ENCODE assay signal across 18 cellular contexts in genomic region chr14:30600907-30601578, GRCh38. TPM values are rescaled to one million over a fixed set of nuclear protein-coding genes. Genes with fewer than 3 reads are reported as not detected.
A peak's percentile ranks its signal among the peaks of the same experiment; 100 is the strongest.
DNase-seq lines count a peak whose midpoint lies in the region; ATAC-seq and TF ChIP-seq lines count a peak whose summit lies in the region.
"Had no signal": no experiment of that assay in that cellular context is flagged by ENCODE, and none has a peak within 500 bp of the region (broad histone marks: within the 10 kb centered on the region; RNA-seq: fewer than 3 reads in every experiment).

No MANE protein-coding gene starts in this region.

- H3K4me1 Mint-ChIP-seq in activated naive CD4-positive, alpha-beta T cell treated with anti-CD3 and anti-CD28 coated beads, Interleukin-2, amount 50 U/mL, for 24 hours: no peaks in the 10 kb centered on the region
- H3K4me1 Mint-ChIP-seq in dendritic cell treated with granulocyte-macrophage colony-stimulating factor and Interleukin-4, amounts not matched to agents 40 ng/mL and 50 ng/mL, for 4 days (ENCODE audit: low read depth): peaks cover 14% of the 10 kb centered on the region
- peaks cover 5% of the 10 kb centered on the region for H3K4me1 Mint-ChIP-seq in nephron progenitor cell
- peaks cover 0 to 6% (median 5%) of the 10 kb centered on the region in 3 donors for H3K4me1 Mint-ChIP-seq in CD8-positive, alpha-beta memory T cell

- H3K9ac ChIP-seq in skeletal muscle tissue (ENCODE audit: low read depth in 1 of 3, low read length in 3 of 3): peak overlapping the region in 2 of 3 donors; percentile 1
- H3K9ac ChIP-seq: SK-N-SH had no signal

- H3K27ac ChIP-seq in skeletal muscle tissue (ENCODE audit: low read depth, low read length): peak overlapping the region; percentile 71
- H3K27ac ChIP-seq in CD8-positive, alpha-beta memory T cell (ENCODE audit: low read depth, low read length): no peak overlapping the region
- H3K27ac ChIP-seq: Peyer's patch had no signal

- H3K27ac Mint-ChIP-seq in activated naive CD4-positive, alpha-beta T cell treated with anti-CD3 and anti-CD28 coated beads, Interleukin-2, amount 50 U/mL, for 24 hours: peak overlapping the region; percentile 57
- peak overlapping the region; percentile 65 for H3K27ac Mint-ChIP-seq in dendritic cell treated with granulocyte-macrophage colony-stimulating factor and Interleukin-4, amounts not matched to agents 40 ng/mL and 50 ng/mL, for 4 days
- H3K27ac Mint-ChIP-seq in nephron progenitor cell: no peak overlapping the region
- peak overlapping the region in 2 of 8 donors; percentile 24 to 52 for H3K27ac Mint-ChIP-seq in CD8-positive, alpha-beta memory T cell

- intact Hi-C loops in dendritic cell treated with granulocyte-macrophage colony-stimulating factor and Interleukin-4, amounts not matched to agents 40 ng/mL and 50 ng/mL, for 4 days (cut with micrococcal nuclease): no loop called here

- peak overlapping the region in 1 of 3 donors; percentile 34 for H3K4me3 ChIP-seq in skeletal muscle tissue (ENCODE audit: low read length in 3 of 3)
- H3K4me3 ChIP-seq in CD8-positive, alpha-beta memory T cell (ENCODE audit: low read length): no peak overlapping the region
- H3K4me3 ChIP-seq: K562, Peyer's patch had no signal

- no peaks in the 10 kb centered on the region for H3K27me3 Mint-ChIP-seq in activated naive CD4-positive, alpha-beta T cell treated with anti-CD3 and anti-CD28 coated beads, Interleukin-2, amount 50 U/mL, for 24 hours
- no peaks in the 10 kb centered on the region for H3K27me3 Mint-ChIP-seq in dendritic cell treated with granulocyte-macrophage colony-stimulating factor and Interleukin-4, amounts not matched to agents 40 ng/mL and 50 ng/mL, for 4 days
- H3K27me3 Mint-ChIP-seq in nephron progenitor cell (ENCODE audit: low read depth, poor library complexity): no peaks in the 10 kb centered on the region
- no peaks in the 10 kb centered on the region for H3K27me3 Mint-ChIP-seq in CD8-positive, alpha-beta memory T cell

- ATAC-seq in HG02870 (IDR thresholded peaks at IDR 0.05; ENCODE audit: unreplicated experiment): peak; percentile 27
- ATAC-seq: K562, Right ventricle myocardium inferior had no signal

- CTCF ChIA-PET in CD8-positive, alpha-beta memory T cell (lab: Charles Lee): no interaction called here

- peaks cover 0 to 9% (median 2%) of the 10 kb centered on the region in 3 donors for H3K36me3 ChIP-seq in skeletal muscle tissue (ENCODE audit: control insufficient read depth in 3 of 3, insufficient read depth in 3 of 3, low read length in 3 of 3)
- H3K36me3 ChIP-seq in CD8-positive, alpha-beta memory T cell (ENCODE audit: insufficient read depth, low read length): peaks cover 25% of the 10 kb centered on the region

- no peaks in the 10 kb centered on the region for H3K9me3 ChIP-seq in skeletal muscle tissue (ENCODE audit: control insufficient read depth in 3 of 3, low read length in 3 of 3)
- no peaks in the 10 kb centered on the region for H3K9me3 ChIP-seq in CD8-positive, alpha-beta memory T cell (ENCODE audit: low read length)
- H3K9me3 ChIP-seq: Caco-2, Peyer's patch, SK-N-SH had no signal

- no peaks in the 10 kb centered on the region for H3K27me3 ChIP-seq in skeletal muscle tissue (ENCODE audit: control insufficient read depth in 3 of 3, insufficient read depth in 3 of 3, low read length in 3 of 3)
- H3K27me3 ChIP-seq in CD8-positive, alpha-beta memory T cell (ENCODE audit: insufficient read depth, low read length, poor library complexity, severe bottlenecking): no peaks in the 10 kb centered on the region
- H3K27me3 ChIP-seq: Peyer's patch had no signal

- H3K36me3 Mint-ChIP-seq in activated naive CD4-positive, alpha-beta T cell treated with anti-CD3 and anti-CD28 coated beads, Interleukin-2, amount 50 U/mL, for 24 hours: peaks cover 11% of the 10 kb centered on the region
- H3K36me3 Mint-ChIP-seq in dendritic cell treated with granulocyte-macrophage colony-stimulating factor and Interleukin-4, amounts not matched to agents 40 ng/mL and 50 ng/mL, for 4 days (ENCODE audit: low read depth): peaks cover 47% of the 10 kb centered on the region
- peaks cover 65% of the 10 kb centered on the region for H3K36me3 Mint-ChIP-seq in nephron progenitor cell (ENCODE audit: low read depth)
- H3K36me3 Mint-ChIP-seq in CD8-positive, alpha-beta memory T cell: peaks cover 8 to 76% (median 18%) of the 10 kb centered on the region in 3 donors

- POLR2A ChIA-PET in CD8-positive, alpha-beta memory T cell (lab: Charles Lee): no interaction called here

- H3K4me3 Mint-ChIP-seq in activated naive CD4-positive, alpha-beta T cell treated with anti-CD3 and anti-CD28 coated beads, Interleukin-2, amount 50 U/mL, for 24 hours: no peak overlapping the region
- no peak overlapping the region for H3K4me3 Mint-ChIP-seq in dendritic cell treated with granulocyte-macrophage colony-stimulating factor and Interleukin-4, amounts not matched to agents 40 ng/mL and 50 ng/mL, for 4 days
- no peak overlapping the region for H3K4me3 Mint-ChIP-seq in nephron progenitor cell
- H3K4me3 Mint-ChIP-seq in CD8-positive, alpha-beta memory T cell: no peak overlapping the region

- DNase-seq in activated naive CD4-positive, alpha-beta T cell treated with Interleukin-2 at 50 U/mL for 16 hours: no peak
- no peak for DNase-seq in nephron progenitor cell
- DNase-seq in NOMO-1 (lab: John Stamatoyannopoulos, UW; ENCODE audit: unreplicated experiment in 2 of 2): no peak
- DNase-seq in CD8-positive, alpha-beta memory T cell: no peak
- DNase-seq: Caco-2, NCI-H1092 treated with DMSO at 0.1 percent for 48 hours, NCI-H1694, NCI-H2107, NCI-H2227 treated with DMSO at 0.1 percent for 48 hours, NCI-H524, Peyer's patch, SK-N-SH had no signal

- no peak for TF ChIP-seq CTCF in nephron progenitor cell (IDR thresholded peaks at IDR 0.05)

- peaks cover 3 to 12% (median 7%) of the 10 kb centered on the region in 3 donors for H3K4me1 ChIP-seq in skeletal muscle tissue (ENCODE audit: control insufficient read depth in 3 of 3, insufficient read depth in 3 of 3, low read length in 3 of 3)
- H3K4me1 ChIP-seq in CD8-positive, alpha-beta memory T cell (ENCODE audit: insufficient read depth, low read length): no peaks in the 10 kb centered on the region
- H3K4me1 ChIP-seq: Caco-2, Peyer's patch had no signal

- no peaks in the 10 kb centered on the region for H3K9me3 Mint-ChIP-seq in activated naive CD4-positive, alpha-beta T cell treated with anti-CD3 and anti-CD28 coated beads, Interleukin-2, amount 50 U/mL, for 24 hours
- no peaks in the 10 kb centered on the region for H3K9me3 Mint-ChIP-seq in dendritic cell treated with granulocyte-macrophage colony-stimulating factor and Interleukin-4, amounts not matched to agents 40 ng/mL and 50 ng/mL, for 4 days
- no peaks in the 10 kb centered on the region for H3K9me3 Mint-ChIP-seq in nephron progenitor cell
- H3K9me3 Mint-ChIP-seq in CD8-positive, alpha-beta memory T cell: no peaks in the 10 kb centered on the region

RNA-seq across cellular contexts. Expression of gene SCFD1, which starts 21.1 kb away (rescaled TPM):
- total RNA-seq in skeletal muscle tissue: 111 TPM
- 10 to 100 TPM; 62.7 to 66.9 TPM for total RNA-seq in CD8-positive, alpha-beta memory T cell
- 63.8 TPM for polyA plus RNA-seq in CD8-positive, alpha-beta memory T cell

RNA-seq across cellular contexts. Expression of gene G2E3, which starts 42.1 kb away (rescaled TPM):
- 9.9 TPM for total RNA-seq in skeletal muscle tissue
- total RNA-seq in CD8-positive, alpha-beta memory T cell: 10 to 100 TPM; 17.3 to 19.1 TPM
- 18.2 TPM for polyA plus RNA-seq in CD8-positive, alpha-beta memory T cell
